Comparison of ENCODE assay signal across 20 cellular contexts in the genomic region with DNA sequence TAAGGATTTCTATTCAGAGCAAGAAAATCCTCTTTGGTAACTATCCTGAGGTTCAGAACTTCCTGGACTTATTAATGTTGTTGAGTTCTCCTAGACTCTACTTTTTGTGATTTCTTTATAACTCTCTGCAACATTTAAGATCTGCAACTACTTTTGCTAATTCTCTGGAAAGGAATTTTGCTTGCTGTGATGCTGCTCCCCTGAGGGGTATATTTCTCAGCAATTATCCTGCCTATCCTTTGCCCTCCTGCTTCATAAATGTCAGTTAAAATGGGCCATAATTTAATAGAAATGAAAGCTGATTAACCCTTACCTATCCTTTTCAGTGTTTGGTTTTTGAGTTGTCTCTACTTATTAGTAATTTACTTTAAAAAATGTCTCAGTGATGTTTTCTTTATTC.
DNase-seq lines count a peak whose midpoint lies in the region; ATAC-seq and TF ChIP-seq lines count a peak whose summit lies in the region.
"Had no signal": no experiment of that assay in that cellular context is flagged by ENCODE, and none has a peak within 500 bp of the region (broad histone marks: within the 10 kb centered on the region; RNA-seq: fewer than 3 reads in every experiment).

No MANE protein-coding gene starts in this region.

- H2AFZ ChIP-seq in neural progenitor cell (replicated peaks), result no peak overlapping the region

- H3K9me3 ChIP-seq in neural progenitor cell (ENCODE audit: low read depth), result no peaks in the 10 kb centered on the region
- H3K9me3 ChIP-seq: Caco-2 had no signal

- no peaks in the 10 kb centered on the region for H3K27me3 ChIP-seq in neural progenitor cell
- H3K27me3 ChIP-seq: BLaER1 had no signal

- H3K4me3 Mint-ChIP-seq in nephron, result peak overlapping the region; percentile 63 to 75 (median 74)
- H3K4me3 Mint-ChIP-seq in neural progenitor cell, result no peak overlapping the region
- H3K4me3 Mint-ChIP-seq: B cell; CD4-positive, CD25-positive, alpha-beta regulatory T cell; CD8-positive, alpha-beta T cell had no signal

- DNase-seq in NCI-H69 (lab: John Stamatoyannopoulos, UW), result peak; percentile 1
- DNase-seq in neural progenitor cell (ENCODE audit: low spot score), result no peak
- DNase-seq in RPMI8226, result no peak
- DNase-seq: Caco-2; CD4-positive, CD25-positive, alpha-beta regulatory T cell; CD8-positive, alpha-beta T cell; DMS153; DMS79; EL; GDM1; GOT3; HCEC 1CT had no signal

- H3K36me3 Mint-ChIP-seq in nephron (ENCODE audit: low read depth), result peaks cover 15% of the 10 kb centered on the region
- H3K36me3 Mint-ChIP-seq in neural progenitor cell, result no peaks in the 10 kb centered on the region
- H3K36me3 Mint-ChIP-seq: CD4-positive, CD25-positive, alpha-beta regulatory T cell; CD8-positive, alpha-beta T cell had no signal

- H3K4me1 ChIP-seq in neural progenitor cell, result no peaks in the 10 kb centered on the region
- H3K4me1 ChIP-seq: Caco-2 had no signal

- no peaks in the 10 kb centered on the region for H4K20me1 ChIP-seq in neural progenitor cell (ENCODE audit: low read depth)
- H4K20me1 ChIP-seq: BLaER1 had no signal

- peak overlapping the region; percentile 47; the same call in 1 of the 2 replicates for H3K27ac ChIP-seq in 22Rv1
- no peak overlapping the region for H3K27ac ChIP-seq in neural progenitor cell
- H3K27ac ChIP-seq: BLaER1, C4-2B had no signal

- no peaks in the 10 kb centered on the region for H3K36me3 ChIP-seq in neural progenitor cell
- H3K36me3 ChIP-seq: BLaER1 had no signal

- no peaks in the 10 kb centered on the region for H3K79me2 ChIP-seq in neural progenitor cell (ENCODE audit: low read depth)

- ATAC-seq in HG03039 (IDR thresholded peaks at IDR 0.05; ENCODE audit: unreplicated experiment) (no peak), GM18502 (IDR thresholded peaks at IDR 0.05; ENCODE audit: poor library complexity, unreplicated experiment) (no peak)
- ATAC-seq: CD8-positive, alpha-beta T cell; GM12878 had no signal

- H3K27me3 Mint-ChIP-seq in nephron (ENCODE audit: low read depth), result peaks cover 4% of the 10 kb centered on the region
- H3K27me3 Mint-ChIP-seq in neural progenitor cell (ENCODE audit: insufficient read depth, low read depth), result no peaks in the 10 kb centered on the region
- H3K27me3 Mint-ChIP-seq: B cell; CD4-positive, CD25-positive, alpha-beta regulatory T cell had no signal

- H3F3A ChIP-seq in neural progenitor cell (ENCODE audit: low read depth), result no peaks in the 10 kb centered on the region

- no peak overlapping the region for H3K4me3 ChIP-seq in neural progenitor cell
- H3K4me3 ChIP-seq: BLaER1, GM12878 had no signal

- H3K9ac ChIP-seq in neural progenitor cell, result no peak overlapping the region
- H3K9ac ChIP-seq: BLaER1 had no signal

- peaks cover 11% of the 10 kb centered on the region for H3K4me1 Mint-ChIP-seq in nephron
- peaks cover 5% of the 10 kb centered on the region for H3K4me1 Mint-ChIP-seq in neural progenitor cell
- H3K4me1 Mint-ChIP-seq: B cell; CD4-positive, CD25-positive, alpha-beta regulatory T cell had no signal

- H3K9me3 Mint-ChIP-seq in nephron (peaks cover 20% of the 10 kb centered on the region), neural progenitor cell (no peaks in the 10 kb centered on the region)

- H3K27ac Mint-ChIP-seq in nephron, result peak overlapping the region; percentile 27 to 94 (median 60)
- H3K27ac Mint-ChIP-seq in neural progenitor cell, result peak overlapping the region; percentile 81
- H3K27ac Mint-ChIP-seq: B cell; CD4-positive, CD25-positive, alpha-beta regulatory T cell; CD8-positive, alpha-beta T cell had no signal

- H3K4me2 ChIP-seq in neural progenitor cell, result no peak overlapping the region
- H3K4me2 ChIP-seq: BLaER1 had no signal

- TF ChIP-seq CTCF in 22Rv1 (IDR thresholded peaks at IDR 0.05), result no peak
- TF ChIP-seq CTCF in nephron (IDR thresholded peaks at IDR 0.05; ENCODE audit: unreplicated experiment in 3 of 3), result no peak
- TF ChIP-seq CTCF in neural progenitor cell (IDR thresholded peaks at IDR 0.05), result no peak
